In genomic region chr7:28115261-28115660, GRCh38 we compare ENCODE assay signal across 18 cellular contexts.
"Had no signal": no experiment of that assay in that cellular context is flagged by ENCODE, and none has a peak within 500 bp of the region (broad histone marks: within the 10 kb centered on the region; RNA-seq: fewer than 3 reads in every experiment).

No MANE protein-coding gene starts in this region.

- H3K36me3 Mint-ChIP-seq: type B pancreatic cell had no signal

- ATAC-seq: effector memory CD8-positive, alpha-beta T cell; foreskin keratinocyte; left colon; mucosa of descending colon; sciatic nerve had no signal

- H3K27ac Mint-ChIP-seq: nephron, type B pancreatic cell had no signal

- H3K4me1 ChIP-seq: foreskin keratinocyte, parathyroid adenoma, prostate gland had no signal

- H3K27ac ChIP-seq: epithelial cell of prostate, esophagus squamous epithelium, foreskin keratinocyte, parathyroid adenoma, thyroid gland had no signal

- H3K27me3 ChIP-seq: esophagus squamous epithelium, foreskin keratinocyte, thyroid gland had no signal

- H3K9me3 Mint-ChIP-seq: effector memory CD8-positive, alpha-beta T cell; nephron; type B pancreatic cell had no signal

- H3K9me3 ChIP-seq: esophagus squamous epithelium, mucosa of descending colon, prostate gland, thyroid gland had no signal

- H3K4me3 Mint-ChIP-seq: effector memory CD8-positive, alpha-beta T cell; nephron; type B pancreatic cell had no signal

- H3K4me3 ChIP-seq: esophagus squamous epithelium, mucosa of descending colon, prostate gland, skin epidermis, thyroid gland had no signal

- H2AFZ ChIP-seq: parathyroid adenoma had no signal

- H3K79me2 ChIP-seq: parathyroid adenoma had no signal

- DNase-seq: central memory CD4-positive, alpha-beta T cell; effector memory CD8-positive, alpha-beta T cell; esophagus squamous epithelium; foreskin keratinocyte; hippocampal formation; left colon; mucosa of descending colon; occipital lobe; stimulated activated CD4-positive, alpha-beta T cell treated with anti-CD3 and anti-CD28 coated beads, Interleukin-2, amount 100 ng/mL, for 24 hours; stimulated activated naive CD4-positive, alpha-beta T cell treated with Interleukin-2 at 50 U/mL for 16 hours; thyroid gland had no signal

- H3K36me3 ChIP-seq: esophagus squamous epithelium, prostate gland, thyroid gland had no signal

- H3K27me3 Mint-ChIP-seq: effector memory CD8-positive, alpha-beta T cell; type B pancreatic cell had no signal

- H3K9ac ChIP-seq: parathyroid adenoma had no signal
